ENCODE assay signal across 8 cellular contexts in the genomic region with DNA sequence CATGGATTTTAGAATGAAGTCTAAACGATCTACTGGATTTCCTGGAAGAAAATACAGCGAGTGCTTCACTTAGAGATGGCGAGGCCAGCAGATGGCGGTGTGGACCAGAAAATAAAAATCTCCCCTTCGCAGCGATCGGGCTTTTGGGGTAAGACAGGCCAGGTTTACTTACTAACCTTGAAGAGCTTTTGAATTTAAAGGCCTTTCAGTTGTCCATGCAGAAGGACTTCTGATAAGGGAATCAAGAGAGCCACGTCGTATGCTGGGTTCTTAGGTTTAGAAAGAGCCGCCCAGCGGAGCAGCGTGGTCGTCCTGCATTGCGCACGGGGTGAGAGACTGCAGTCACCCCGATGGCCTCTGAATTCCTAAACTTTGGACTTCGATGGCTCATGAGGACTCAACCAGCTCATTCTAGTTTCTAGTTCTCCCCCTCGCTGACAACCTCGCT.
DNase-seq lines count a peak whose midpoint lies in the region; ATAC-seq, FAIRE-seq and TF ChIP-seq lines count a peak whose summit lies in the region.

No MANE protein-coding gene starts in this region.

- FAIRE-seq in RCC 7860 (lab: Jason Lieb, UNC) (no peak), astrocyte (lab: Jason Lieb, UNC) (no peak)

- H3K4me1 Mint-ChIP-seq in astrocyte (ENCODE audit: low read depth, unreplicated experiment) = no peaks in the 10 kb centered on the region

- H3K4me3 ChIP-seq in DOHH2 (ENCODE audit: low read length) = no peak overlapping the region
- no peak overlapping the region for H3K4me3 ChIP-seq in MG63
- H3K4me3 ChIP-seq in astrocyte (ENCODE audit: insufficient read depth, low read depth, low read length) = no peak overlapping the region
- H3K4me3 ChIP-seq in smooth muscle cell = no peak overlapping the region

- H3K36me3 ChIP-seq in DOHH2 (ENCODE audit: control insufficient read depth, low read length) = no peaks in the 10 kb centered on the region
- no peaks in the 10 kb centered on the region for H3K36me3 ChIP-seq in MG63
- no peaks in the 10 kb centered on the region for H3K36me3 ChIP-seq in astrocyte (ENCODE audit: insufficient read depth, low read length)
- no peaks in the 10 kb centered on the region for H3K36me3 ChIP-seq in smooth muscle cell (ENCODE audit: low read depth)

- TF ChIP-seq CTCF in DOHH2 (IDR thresholded peaks at IDR 0.05; ENCODE audit: low read depth, low read length, poor library complexity, severe bottlenecking) (peak; percentile 57), astrocyte (IDR thresholded peaks at IDR 0.05; ENCODE audit: insufficient read depth, low read depth, low read length) (peak; percentile 70), smooth muscle cell (IDR thresholded peaks at IDR 0.05; ENCODE audit: borderline replicate concordance, insufficient read depth, poor library complexity, severe bottlenecking) (peak; percentile 88)

- no peaks in the 10 kb centered on the region for H3F3A ChIP-seq in DOHH2 (ENCODE audit: control insufficient read depth, insufficient read depth)
- no peaks in the 10 kb centered on the region for H3F3A ChIP-seq in smooth muscle cell (ENCODE audit: low read depth)

- no peaks in the 10 kb centered on the region for H3K79me2 ChIP-seq in DOHH2 (ENCODE audit: control insufficient read depth, low read length)
- no peaks in the 10 kb centered on the region for H3K79me2 ChIP-seq in astrocyte (ENCODE audit: insufficient read depth, low read length)
- no peaks in the 10 kb centered on the region for H3K79me2 ChIP-seq in smooth muscle cell (ENCODE audit: low read depth)

- peaks cover 58% of the 10 kb centered on the region for H3K27me3 Mint-ChIP-seq in astrocyte (ENCODE audit: low read depth, unreplicated experiment)

- no peaks in the 10 kb centered on the region for H3K9me3 ChIP-seq in DOHH2 (ENCODE audit: control insufficient read depth, insufficient read depth, low read length)
- no peaks in the 10 kb centered on the region for H3K9me3 ChIP-seq in MG63
- no peaks in the 10 kb centered on the region for H3K9me3 ChIP-seq in astrocyte (ENCODE audit: insufficient read depth, low read depth, low read length)
- H3K9me3 ChIP-seq in smooth muscle cell (replicated peaks; ENCODE audit: low read depth) = no peaks in the 10 kb centered on the region

- no peak overlapping the region for H3K27ac Mint-ChIP-seq in astrocyte (ENCODE audit: unreplicated experiment)

- H2AFZ ChIP-seq in astrocyte (ENCODE audit: low read depth, low read length) (peak overlapping the region; percentile 45), smooth muscle cell (ENCODE audit: low read depth) (no peak overlapping the region)

- no peaks in the 10 kb centered on the region for H3K9me3 Mint-ChIP-seq in astrocyte (ENCODE audit: unreplicated experiment)

- H3K27me3 ChIP-seq in DOHH2 (ENCODE audit: control insufficient read depth, low read length) (no peaks in the 10 kb centered on the region), MG63 (peaks cover 3% of the 10 kb centered on the region; the same call in 1 of the 2 replicates), astrocyte (ENCODE audit: insufficient read depth, low read length) (no peaks in the 10 kb centered on the region), smooth muscle cell (ENCODE audit: low read depth) (peaks cover 26% of the 10 kb centered on the region)

- ATAC-seq in HG02763 (IDR thresholded peaks at IDR 0.05; ENCODE audit: unreplicated experiment) (no peak), HG02852 (IDR thresholded peaks at IDR 0.05; ENCODE audit: unreplicated experiment) (no peak)

- no peaks in the 10 kb centered on the region for H4K20me1 ChIP-seq in DOHH2 (ENCODE audit: control insufficient read depth, insufficient read depth, low read depth, low read length)
- no peaks in the 10 kb centered on the region for H4K20me1 ChIP-seq in astrocyte (ENCODE audit: insufficient read depth, low read length)
- H4K20me1 ChIP-seq in smooth muscle cell (ENCODE audit: low read depth) = no peaks in the 10 kb centered on the region

- H3K9ac ChIP-seq in astrocyte (ENCODE audit: low read length) (no peak overlapping the region), smooth muscle cell (ENCODE audit: low read depth) (no peak overlapping the region)

- H3K9me2 ChIP-seq in DOHH2 (replicated peaks; ENCODE audit: control insufficient read depth, low read length) = no peaks in the 10 kb centered on the region

- 38% methylated on average over 19 of the region's 19 CpGs for WGBS in smooth muscle cell (ENCODE audit: low lambda C conversion rate)

- no peaks in the 10 kb centered on the region for H3K36me3 Mint-ChIP-seq in astrocyte (ENCODE audit: low read depth, unreplicated experiment)

- H3K4me3 Mint-ChIP-seq in astrocyte (ENCODE audit: unreplicated experiment) = peak overlapping the region; percentile 34

- H3K4me2 ChIP-seq in DOHH2 (ENCODE audit: low read length) (no peak overlapping the region), astrocyte (ENCODE audit: low read length) (peak overlapping the region; percentile 18), smooth muscle cell (peak overlapping the region; percentile 74)

- H3K4me1 ChIP-seq in DOHH2 (ENCODE audit: control insufficient read depth, low read length) (no peaks in the 10 kb centered on the region), astrocyte (ENCODE audit: insufficient read depth, low read length) (no peaks in the 10 kb centered on the region), smooth muscle cell (ENCODE audit: low read depth) (no peaks in the 10 kb centered on the region)

- peak; percentile 25 for DNase-seq in MG63
- DNase-seq in RCC 7860 (ENCODE audit: low spot score) = peak; percentile 14
- DNase-seq in astrocyte (ENCODE audit: low read depth) = peak; percentile 6
- DNase-seq in hypothalamus (lab: John Stamatoyannopoulos, UW) = peak in 39 of 51 donors; percentile 17 to 82 (median 47)
- peak; percentile 1 for DNase-seq in smooth muscle cell (lab: John Stamatoyannopoulos, UW; ENCODE audit: unreplicated experiment)

- H3K27ac ChIP-seq in DOHH2 (ENCODE audit: low read depth, low read length) (no peak overlapping the region), astrocyte (ENCODE audit: low read depth, low read length) (no peak overlapping the region), smooth muscle cell (ENCODE audit: low read depth) (no peak overlapping the region)
